In genomic region chr1:2289607-2290006, GRCh38 we compare ENCODE assay signal across 10 cellular contexts.
A peak's percentile ranks its signal among the peaks of the same experiment; 100 is the strongest.
DNase-seq lines count a peak whose midpoint lies in the region; ATAC-seq, FAIRE-seq and TF ChIP-seq lines count a peak whose summit lies in the region.
"Had no signal": no experiment of that assay in that cellular context is flagged by ENCODE, and none has a peak within 500 bp of the region (broad histone marks: within the 10 kb centered on the region; RNA-seq: fewer than 3 reads in every experiment).

No MANE protein-coding gene starts in this region.

- H2BK12ac ChIP-seq in H9 (ENCODE audit: insufficient read length, low read depth, low read length) = no peak overlapping the region

- no peak for ATAC-seq in activated B cell treated with CpG ODN at 0.5 μM for 24 hours (ENCODE audit: low read depth)
- ATAC-seq in HG02970 (IDR thresholded peaks at IDR 0.05; ENCODE audit: low FRiP score, unreplicated experiment) = no peak
- no peak for ATAC-seq in HG03565 (IDR thresholded peaks at IDR 0.05; ENCODE audit: unreplicated experiment)

- no peak overlapping the region for H3K27ac ChIP-seq in H9 (ENCODE audit: insufficient read length, low read depth, low read length)
- H3K27ac ChIP-seq in endothelial cell of umbilical vein (ENCODE audit: insufficient read depth, low read depth, low read length) = peak overlapping the region; percentile 87
- H3K27ac ChIP-seq in skeletal muscle tissue (ENCODE audit: low read depth, low read length) = peak overlapping the region; percentile 75

- no peak overlapping the region for H2AK5ac ChIP-seq in H9 (ENCODE audit: insufficient read length, low read length)

- intact Hi-C loops in activated B cell treated with CpG ODN at 0.5 μM for 24 hours (cut with micrococcal nuclease) = no loop called here
- intact Hi-C loops in endothelial cell of umbilical vein (cut with micrococcal nuclease) = loop anchor here (1.0 kb wide), 4 partner anchors 10 to 77 kb away; no protein-coding TSS in a partner anchor

- H3K36me3 ChIP-seq in endothelial cell of umbilical vein (ENCODE audit: control insufficient read depth in 2 of 2, extremely low read depth in 1 of 2, insufficient read depth in 2 of 2, low read length in 2 of 2) (no peaks in the 10 kb centered on the region), skeletal muscle tissue (ENCODE audit: control insufficient read depth in 3 of 3, insufficient read depth in 3 of 3, low read length in 3 of 3) (no peaks in the 10 kb centered on the region), H7 (replicated peaks; ENCODE audit: control insufficient read depth, insufficient read depth, low read length) (no peaks in the 10 kb centered on the region)

- H4K5ac ChIP-seq in H9 (ENCODE audit: insufficient read length, low read depth, low read length) = no peak overlapping the region

- H3K9ac ChIP-seq in H9 (ENCODE audit: extremely low read depth, insufficient read length, low read length) (no peak overlapping the region), endothelial cell of umbilical vein (replicated peaks; ENCODE audit: extremely low read depth, insufficient read depth, low read length) (no peak overlapping the region), skeletal muscle tissue (ENCODE audit: low read depth in 1 of 3, low read length in 3 of 3) (peak overlapping the region in 2 of 3 donors; percentile 14 to 57)

- H3K36me3 Mint-ChIP-seq in H9 (ENCODE audit: insufficient read depth in 1 of 3, low read depth in 3 of 3) (peaks cover 0 to 4% (median 3%) of the 10 kb centered on the region in 3 experiments; a peak in 2 of 7 replicates), activated B cell treated with CpG ODN at 0.5 μM for 24 hours (ENCODE audit: low read depth) (peaks cover 4% of the 10 kb centered on the region)

- no peak overlapping the region for H3K56ac ChIP-seq in H9 (ENCODE audit: insufficient read length, low read depth, low read length)

- H3K4me2 ChIP-seq in H9 (ENCODE audit: insufficient read depth, insufficient read length, low read length) = no peak overlapping the region
- H3K4me2 ChIP-seq in endothelial cell of umbilical vein (ENCODE audit: insufficient read depth, low read length) = no peak overlapping the region

- no CpG with 5 or more reads among the region's 9 CpGs for WGBS in H9 (ENCODE audit: extremely low coverage, insufficient read length, low lambda C conversion rate)

- peaks cover 5% of the 10 kb centered on the region for H3K79me1 ChIP-seq in H9 (ENCODE audit: insufficient read depth, low read depth, low read length, poor library complexity, severe bottlenecking)

- H2BK120ac ChIP-seq in H9 (ENCODE audit: low read depth, low read length, poor library complexity, severe bottlenecking) = no peak overlapping the region

- H3K27me3 Mint-ChIP-seq in H9 (ENCODE audit: low read depth) (no peaks in the 10 kb centered on the region; the same call in 1 of the 2 replicates), activated B cell treated with CpG ODN at 0.5 μM for 24 hours (no peaks in the 10 kb centered on the region)

- no peak overlapping the region for H4K91ac ChIP-seq in H9 (ENCODE audit: insufficient read length, low read depth, low read length)

- no peak overlapping the region for H2BK20ac ChIP-seq in H9 (ENCODE audit: low read depth, low read length, poor library complexity, severe bottlenecking)

- CTCF ChIA-PET in activated B cell treated with CpG ODN at 0.5 μM for 24 hours (lab: Charles Lee) (interaction anchor here (0.6 to 1.5 kb wide), 2 partner anchors 31 to 60 kb away, joined by 3 to 4 read pairs; no protein-coding TSS in a partner anchor), endothelial cell of umbilical vein (lab: Charles Lee) (interaction anchor here (1.0 kb wide), 2 partner anchors 14 to 26 kb away, joined by 3 to 4 read pairs; no protein-coding TSS in a partner anchor)

- H3K4me3 Mint-ChIP-seq in H9 (no peak overlapping the region; a peak in 1 of 5 replicates), activated B cell treated with CpG ODN at 0.5 μM for 24 hours (peak overlapping the region; percentile 79)

- H2BK5ac ChIP-seq in H9 (ENCODE audit: insufficient read length, low read length) = no peak overlapping the region

- no peak overlapping the region for H3T11ph ChIP-seq in H9 (ENCODE audit: low read length)

- H3K4me3 ChIP-seq in endothelial cell of umbilical vein (replicated peaks in 1 of 3; ENCODE audit: insufficient read depth in 1 of 3, low read depth in 1 of 3, low read length in 3 of 3) (no peak overlapping the region), skeletal muscle tissue (ENCODE audit: low read length in 3 of 3) (no peak overlapping the region), H7 (ENCODE audit: insufficient read depth, low read depth, low read length) (no peak overlapping the region)

- TF ChIP-seq POLR2A in endothelial cell of umbilical vein (IDR thresholded peaks at IDR 0.05; ENCODE audit: low read depth, low read length) = no peak

- H3K4me1 ChIP-seq in H9 (ENCODE audit: insufficient read depth, low read length) (no peaks in the 10 kb centered on the region; the same call in 1 of the 2 replicates), endothelial cell of umbilical vein (ENCODE audit: control insufficient read depth, extremely low read depth, insufficient read depth, low read length) (peaks cover 29% of the 10 kb centered on the region), skeletal muscle tissue (ENCODE audit: control insufficient read depth in 3 of 3, insufficient read depth in 3 of 3, low read length in 3 of 3) (peaks cover 56 to 58% (median 56%) of the 10 kb centered on the region in 3 donors)

- H2AFZ ChIP-seq in H9 (ENCODE audit: low read length) (no peak overlapping the region), endothelial cell of umbilical vein (ENCODE audit: low read depth, low read length) (no peak overlapping the region)

- H4K8ac ChIP-seq in H9 (replicated peaks; ENCODE audit: insufficient read length, low read depth, low read length) = no peak overlapping the region

- dilution Hi-C loops in endothelial cell of umbilical vein (cut with MboI; ENCODE audit: extremely low pct_ligation_motif_present, low sequenced_read_pairs) = no loop called here

- FAIRE-seq in endothelial cell of umbilical vein (lab: Jason Lieb, UNC) = no peak
- FAIRE-seq: G401.6 had no signal

- no peak overlapping the region for H3K23ac ChIP-seq in H9 (ENCODE audit: insufficient read length, low read depth, low read length)

- BruUV-seq in endothelial cell of umbilical vein (replicated peaks; lab: Mats Ljungman, UMichigan) = no TSS peak

- no peak overlapping the region for H2BK15ac ChIP-seq in H9 (ENCODE audit: low read depth, low read length)

- H3K27ac Mint-ChIP-seq in H9 (peak overlapping the region; percentile 85 to 95 (median 87); a peak in 4 of 7 replicates), activated B cell treated with CpG ODN at 0.5 μM for 24 hours (no peak overlapping the region)

- no peaks in the 10 kb centered on the region for H3K23me2 ChIP-seq in H9 (ENCODE audit: insufficient read length, low read depth, low read length, poor library complexity, severe bottlenecking)

- H3K18ac ChIP-seq in H9 (ENCODE audit: insufficient read length, low read depth, low read length) = no peak overlapping the region

- DNase-seq in H9 (no peak), activated B cell treated with CpG ODN at 0.5 μM for 24 hours (no peak), endothelial cell of umbilical vein (ENCODE audit: low read depth, low spot score) (no peak), H7 (no peak), SHP77 treated with DMSO at 0.1 percent for 48 hours (lab: John Stamatoyannopoulos, UW) (no peak)
- DNase-seq: activated CD4-positive, CD25-positive, alpha-beta regulatory T cell treated with anti-CD3 and anti-CD28 coated beads, Interleukin-2, amount 50 U/mL, for 72 hours had no signal

- no peaks in the 10 kb centered on the region; a peak in 1 of 5 replicates for H3K9me3 Mint-ChIP-seq in H9
- no peaks in the 10 kb centered on the region for H3K9me3 Mint-ChIP-seq in activated B cell treated with CpG ODN at 0.5 μM for 24 hours

- no peak for TF ChIP-seq CTCF in H9 (conservative IDR thresholded peaks at IDR 0.05)
- TF ChIP-seq CTCF in activated B cell treated with CpG ODN at 0.5 μM for 24 hours (IDR thresholded peaks at IDR 0.05) = no peak
- TF ChIP-seq CTCF in endothelial cell of umbilical vein (IDR thresholded peaks at IDR 0.05; ENCODE audit: extremely low read depth in 1 of 2, insufficient read depth in 1 of 2, low read depth in 1 of 2, low read length in 2 of 2) = no peak

- POLR2A ChIA-PET in activated B cell treated with CpG ODN at 0.5 μM for 24 hours (lab: Charles Lee) (interaction anchor here (1.8 to 3.4 kb wide), 3 partner anchors 11 to 63 kb away, joined by 8 to 42 read pairs (median 19); no protein-coding TSS in a partner anchor), endothelial cell of umbilical vein (lab: Charles Lee) (interaction anchor here (1.1 kb wide), 1 partner anchor 60 kb away, joined by 3 read pairs; no protein-coding TSS in a partner anchor)

- no peaks in the 10 kb centered on the region for H3K9me1 ChIP-seq in endothelial cell of umbilical vein (replicated peaks; ENCODE audit: control insufficient read depth, extremely low read depth, insufficient read depth, low read length)

- H3K4me1 Mint-ChIP-seq in H9 = peaks cover 28 to 46% of the 10 kb centered on the region in 2 experiments
- H3K4me1 Mint-ChIP-seq in activated B cell treated with CpG ODN at 0.5 μM for 24 hours = peaks cover 66% of the 10 kb centered on the region

- H4K20me1 ChIP-seq in H9 (ENCODE audit: control insufficient read depth, insufficient read depth, insufficient read length) = peaks cover 3% of the 10 kb centered on the region
- no peaks in the 10 kb centered on the region for H4K20me1 ChIP-seq in endothelial cell of umbilical vein (replicated peaks; ENCODE audit: control insufficient read depth, extremely low read depth, insufficient read depth, low read length)

- H3K27me3 ChIP-seq in H9 (ENCODE audit: insufficient read depth, low read length) = no peaks in the 10 kb centered on the region
- no peaks in the 10 kb centered on the region for H3K27me3 ChIP-seq in endothelial cell of umbilical vein (ENCODE audit: control insufficient read depth in 2 of 2, insufficient read depth in 2 of 2, low read length in 2 of 2)
- no peaks in the 10 kb centered on the region for H3K27me3 ChIP-seq in skeletal muscle tissue (ENCODE audit: control insufficient read depth in 3 of 3, insufficient read depth in 3 of 3, low read length in 3 of 3)
- no peaks in the 10 kb centered on the region for H3K27me3 ChIP-seq in H7 (ENCODE audit: control insufficient read depth, insufficient read depth, low read length)

- H3K79me2 ChIP-seq in H9 (ENCODE audit: insufficient read depth, low read length) (peaks cover 30% of the 10 kb centered on the region; the same call in 1 of the 2 replicates), endothelial cell of umbilical vein (ENCODE audit: control insufficient read depth, insufficient read depth, low read length) (peaks cover 82% of the 10 kb centered on the region)

- no peaks in the 10 kb centered on the region for H3K9me3 ChIP-seq in H9 (ENCODE audit: control insufficient read depth, low read depth, low read length)
- H3K9me3 ChIP-seq in endothelial cell of umbilical vein (replicated peaks; ENCODE audit: control insufficient read depth, insufficient read depth, low read length) = no peaks in the 10 kb centered on the region
- no peaks in the 10 kb centered on the region for H3K9me3 ChIP-seq in skeletal muscle tissue (ENCODE audit: control insufficient read depth in 3 of 3, low read length in 3 of 3)

- H3K14ac ChIP-seq in H9 (ENCODE audit: insufficient read depth, low read length) = no peak overlapping the region

- H3K4ac ChIP-seq in H9 (ENCODE audit: low read depth, low read length) = no peak overlapping the region

Comparison
In these comparisons a context has a peak if more than half of its experiments do, and no peak if none do; other contexts are left out.
1. H3K9ac ChIP-seq: peak in skeletal muscle tissue (2 of 3); none in H9 (single experiment) and endothelial cell of umbilical vein (single experiment).